Comparison of ENCODE assay signal across 25 cellular contexts in the genomic region with DNA sequence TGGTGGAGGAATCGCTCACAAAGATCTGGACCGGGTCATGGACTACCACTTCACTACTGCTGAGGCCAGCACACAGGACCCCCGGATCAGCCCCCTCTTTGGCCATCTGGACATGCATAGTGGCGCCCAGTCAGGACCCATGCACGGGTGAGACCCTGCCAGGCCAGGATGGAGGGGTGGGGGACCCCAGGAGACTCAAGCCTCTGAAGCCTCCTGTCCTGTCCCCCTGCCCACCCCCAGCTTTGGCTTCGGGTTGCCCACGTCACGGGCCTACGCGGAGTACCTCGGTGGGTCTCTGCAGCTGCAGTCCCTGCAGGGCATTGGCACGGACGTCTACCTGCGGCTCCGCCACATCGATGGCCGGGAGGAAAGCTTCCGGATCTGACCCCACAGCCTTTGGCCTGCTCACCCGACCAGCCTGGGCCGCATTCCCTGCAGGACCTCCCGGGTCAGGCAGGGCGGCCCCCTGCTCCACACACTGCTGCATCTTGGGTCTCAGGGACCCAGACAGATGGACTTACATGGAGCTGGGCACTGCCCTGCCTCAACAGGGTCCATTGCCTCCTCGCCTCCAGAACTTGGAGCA. TPM values are rescaled to one million over a fixed set of nuclear protein-coding genes. Genes with fewer than 3 reads are reported as not detected.
DNase-seq lines count a peak whose midpoint lies in the region; ATAC-seq and TF ChIP-seq lines count a peak whose summit lies in the region.
"Had no signal": no experiment of that assay in that cellular context is flagged by ENCODE, and none has a peak within 500 bp of the region (broad histone marks: within the 10 kb centered on the region; RNA-seq: fewer than 3 reads in every experiment).

No MANE protein-coding gene starts in this region.

- peak overlapping the region in 3 of 5 experiments; percentile 4 to 46 (median 20) for H3K4me3 Mint-ChIP-seq in brain
- H3K4me3 Mint-ChIP-seq in neural crest cell = peak overlapping the region; percentile 73
- no peak overlapping the region for H3K4me3 Mint-ChIP-seq in activated naive CD8-positive, alpha-beta T cell treated with anti-CD3 and anti-CD28 coated beads for 36 hours
- no peak overlapping the region for H3K4me3 Mint-ChIP-seq in neural progenitor cell

- peaks cover 17% of the 10 kb centered on the region for H3F3A ChIP-seq in neural progenitor cell (ENCODE audit: low read depth)

- H3K36me3 ChIP-seq in right atrium auricular region = peaks cover 29% of the 10 kb centered on the region
- H3K36me3 ChIP-seq in neural progenitor cell = no peaks in the 10 kb centered on the region

- H4K20me1 ChIP-seq in neural progenitor cell (ENCODE audit: low read depth) = peaks cover 3% of the 10 kb centered on the region

- H3K4me2 ChIP-seq in neural progenitor cell = no peak overlapping the region
- H3K4me2 ChIP-seq: PC-9 had no signal

- peak overlapping the region in 1 of 5 experiments; percentile 60 for H3K27ac Mint-ChIP-seq in brain
- no peak overlapping the region for H3K27ac Mint-ChIP-seq in neural crest cell (ENCODE audit: unreplicated experiment)
- H3K27ac Mint-ChIP-seq in activated naive CD8-positive, alpha-beta T cell treated with anti-CD3 and anti-CD28 coated beads for 36 hours = no peak overlapping the region
- no peak overlapping the region for H3K27ac Mint-ChIP-seq in neural progenitor cell

- H3K27ac ChIP-seq in right atrium auricular region (peak overlapping the region; percentile 63 to 70), neural progenitor cell (no peak overlapping the region)
- H3K27ac ChIP-seq: brain microvascular endothelial cell, PC-9 had no signal

- peaks cover 3% of the 10 kb centered on the region for H3K27me3 Mint-ChIP-seq in brain
- no peaks in the 10 kb centered on the region for H3K27me3 Mint-ChIP-seq in neural crest cell (ENCODE audit: low read depth)
- no peaks in the 10 kb centered on the region for H3K27me3 Mint-ChIP-seq in activated naive CD8-positive, alpha-beta T cell treated with anti-CD3 and anti-CD28 coated beads for 36 hours
- H3K27me3 Mint-ChIP-seq in neural progenitor cell (ENCODE audit: insufficient read depth, low read depth) = peaks cover 8% of the 10 kb centered on the region
- H3K27me3 Mint-ChIP-seq: progenitor cell of endocrine pancreas had no signal

- TF ChIP-seq CTCF in right atrium auricular region (IDR thresholded peaks at IDR 0.05) = no peak
- no peak for TF ChIP-seq CTCF in brain (conservative IDR thresholded peaks at IDR 0.05)
- no peak for TF ChIP-seq CTCF in neural crest cell (conservative IDR thresholded peaks at IDR 0.05)
- no peak for TF ChIP-seq CTCF in neural progenitor cell (IDR thresholded peaks at IDR 0.05)

- H3K4me1 Mint-ChIP-seq in brain (peaks cover 26% of the 10 kb centered on the region), neural crest cell (peaks cover 13% of the 10 kb centered on the region), neural progenitor cell (peaks cover 12% of the 10 kb centered on the region)
- peaks cover 20% of the 10 kb centered on the region for H3K4me1 Mint-ChIP-seq in activated naive CD8-positive, alpha-beta T cell treated with anti-CD3 and anti-CD28 coated beads for 36 hours

- H2AFZ ChIP-seq in neural progenitor cell (replicated peaks) = no peak overlapping the region
- H2AFZ ChIP-seq: PC-9 had no signal

- no peaks in the 10 kb centered on the region for H3K9me3 Mint-ChIP-seq in brain
- H3K9me3 Mint-ChIP-seq in neural crest cell = no peaks in the 10 kb centered on the region
- no peaks in the 10 kb centered on the region for H3K9me3 Mint-ChIP-seq in activated naive CD8-positive, alpha-beta T cell treated with anti-CD3 and anti-CD28 coated beads for 36 hours
- no peaks in the 10 kb centered on the region for H3K9me3 Mint-ChIP-seq in neural progenitor cell

- DNase-seq in right atrium auricular region (ENCODE audit: low spot score) = no peak
- DNase-seq in Right ventricle myocardium superior = no peak
- no peak for DNase-seq in neural crest cell (ENCODE audit: low read depth, low spot score)
- no peak for DNase-seq in activated naive CD8-positive, alpha-beta T cell treated with anti-CD3 and anti-CD28 coated beads for 36 hours
- no peak for DNase-seq in NCI-H187 treated with DMSO at 0.1 percent for 48 hours (lab: John Stamatoyannopoulos, UW)
- no peak for DNase-seq in neural progenitor cell (ENCODE audit: low spot score)
- DNase-seq in GM19238 (ENCODE audit: insufficient read length, low spot score) = no peak
- DNase-seq: ACHN; activated CD4-positive, alpha-beta T cell treated with anti-CD3 and anti-CD28 coated beads, Interleukin-2, amount 50 U/mL, for 48 hours; activated effector memory CD4-positive, alpha-beta T cell treated with anti-CD3 and anti-CD28 coated beads, Interleukin-2, amount 50 U/mL, for 16 hours; brain microvascular endothelial cell; C1 segment of cervical spinal cord; effector memory CD4-positive, alpha-beta T cell; islet precursor cell; MG63; NCI-H446 treated with DMSO at 0.1 percent for 48 hours; PC-9; stimulated activated CD4-positive, alpha-beta T cell treated with anti-CD3 and anti-CD28 coated beads, Interleukin-1b, Interleukin-23, amount 100 ng/mL, for 48 hours; substantia nigra had no signal

- intact Hi-C loops in Right ventricle myocardium superior (cut with DNase I) = no loop called here

- H3K4me3 ChIP-seq in right atrium auricular region (no peak overlapping the region), neural progenitor cell (no peak overlapping the region)
- H3K4me3 ChIP-seq: esophagus muscularis mucosa, lung, MG63, PC-9 had no signal

- H3K79me2 ChIP-seq in neural progenitor cell (ENCODE audit: low read depth) = peaks cover 18% of the 10 kb centered on the region

- H3K4me1 ChIP-seq in right atrium auricular region = peaks cover 0 to 46% of the 10 kb centered on the region in 2 donors
- H3K4me1 ChIP-seq in neural progenitor cell = peaks cover 5% of the 10 kb centered on the region

- ATAC-seq in Right ventricle myocardium superior (ENCODE audit: poor library complexity) = no peak

- no peaks in the 10 kb centered on the region for H3K9me3 ChIP-seq in right atrium auricular region
- no peaks in the 10 kb centered on the region for H3K9me3 ChIP-seq in neural progenitor cell (ENCODE audit: low read depth)
- H3K9me3 ChIP-seq: esophagus muscularis mucosa, MG63 had no signal

- H3K9ac ChIP-seq in neural progenitor cell = no peak overlapping the region

- H3K36me3 Mint-ChIP-seq in brain (peaks cover 29% of the 10 kb centered on the region), neural crest cell (ENCODE audit: low read depth) (peaks cover 3% of the 10 kb centered on the region), neural progenitor cell (peaks cover 17% of the 10 kb centered on the region)
- peaks cover 16% of the 10 kb centered on the region for H3K36me3 Mint-ChIP-seq in activated naive CD8-positive, alpha-beta T cell treated with anti-CD3 and anti-CD28 coated beads for 36 hours

- H3K27me3 ChIP-seq in right atrium auricular region (no peaks in the 10 kb centered on the region), neural progenitor cell (no peaks in the 10 kb centered on the region)
- H3K27me3 ChIP-seq: brain microvascular endothelial cell, esophagus muscularis mucosa, MG63 had no signal

RNA-seq across cellular contexts. Expression of a gene that starts 3.8 kb away (rescaled TPM):
- total RNA-seq in right atrium auricular region (10 to 100 TPM; 52.0 to 62.3 TPM), Right ventricle myocardium superior (84.3 TPM), neural crest cell (42.4 and 43.5 TPM in 2 replicates), neural progenitor cell (ENCODE audit: low replicate concordance) (19.8 and 38.1 TPM in 2 replicates)
- polyA plus RNA-seq in brain (ENCODE audit: insufficient read depth, low read depth, low replicate concordance) = 58.6 TPM
- 10 to 100 TPM; 45.5 to 49.3 TPM for total RNA-seq in activated naive CD8-positive, alpha-beta T cell treated with anti-CD3 and anti-CD28 coated beads for 36 hours

RNA-seq across cellular contexts. Expression of a gene that starts 5.5 kb away (rescaled TPM):
- 10 to 100 TPM; 58.0 to 64.3 TPM for total RNA-seq in right atrium auricular region
- 60.3 TPM for total RNA-seq in Right ventricle myocardium superior
- polyA plus RNA-seq in brain (ENCODE audit: insufficient read depth, low read depth, low replicate concordance) = 82.1 TPM
- total RNA-seq in neural crest cell = 72.6 and 76.9 TPM in 2 replicates
- total RNA-seq in activated naive CD8-positive, alpha-beta T cell treated with anti-CD3 and anti-CD28 coated beads for 36 hours = 10 to 100 TPM; 48.9 to 49.9 TPM
- 59.7 and 71.7 TPM in 2 replicates for total RNA-seq in neural progenitor cell (ENCODE audit: low replicate concordance)

RNA-seq across cellular contexts. Expression of a gene that starts 17.4 kb away (rescaled TPM):
- total RNA-seq in right atrium auricular region (10 to 100 TPM; 64.9 to 71.8 TPM), Right ventricle myocardium superior (40.0 TPM), neural crest cell (62.4 and 70.1 TPM in 2 replicates), neural progenitor cell (ENCODE audit: low replicate concordance) (95.9 and 137 TPM in 2 replicates)
- 131 TPM for polyA plus RNA-seq in brain (ENCODE audit: insufficient read depth, low read depth, low replicate concordance)
- total RNA-seq in activated naive CD8-positive, alpha-beta T cell treated with anti-CD3 and anti-CD28 coated beads for 36 hours = 10 to 100 TPM; 57.9 to 61.3 TPM

RNA-seq across cellular contexts. Expression of a gene that starts 23.2 kb away (rescaled TPM):
- total RNA-seq in right atrium auricular region (under 1 TPM; 0.15 to 0.43 TPM), Right ventricle myocardium superior (0.81 TPM), neural crest cell (3.7 and 4.4 TPM in 2 replicates), neural progenitor cell (ENCODE audit: low replicate concordance) (2.3 and 7.7 TPM in 2 replicates)
- 0.58 TPM for polyA plus RNA-seq in brain (ENCODE audit: insufficient read depth, low read depth, low replicate concordance)
- 1 to 10 TPM; 3.0 to 3.1 TPM for total RNA-seq in activated naive CD8-positive, alpha-beta T cell treated with anti-CD3 and anti-CD28 coated beads for 36 hours

RNA-seq across cellular contexts. Expression of a gene that starts 23.6 kb away (rescaled TPM):
- total RNA-seq in right atrium auricular region (1 to 10 TPM in 1 of 2 donors, not detected in 1; 2.4 TPM), Right ventricle myocardium superior (not detected), neural crest cell (not detected in 2 replicates), neural progenitor cell (ENCODE audit: low replicate concordance) (2.7 and 17.6 TPM in 2 replicates)
- polyA plus RNA-seq in brain (ENCODE audit: insufficient read depth, low read depth, low replicate concordance) = 8.7 TPM
- total RNA-seq in activated naive CD8-positive, alpha-beta T cell treated with anti-CD3 and anti-CD28 coated beads for 36 hours = not detected
- total RNA-seq: frontal cortex had no signal
- polyA plus RNA-seq: neural cell had no signal

Comparison
In these comparisons a context has a peak if more than half of its experiments do, and no peak if none do; other contexts are left out.
1. H3K4me3 Mint-ChIP-seq: peak in brain (3 of 5) and neural crest cell (single experiment); none in activated naive CD8-positive, alpha-beta T cell treated with anti-CD3 and anti-CD28 coated beads for 36 hours (single experiment) and neural progenitor cell (single experiment).